ENCODE assay signal across 9 cellular contexts in the genomic region with DNA sequence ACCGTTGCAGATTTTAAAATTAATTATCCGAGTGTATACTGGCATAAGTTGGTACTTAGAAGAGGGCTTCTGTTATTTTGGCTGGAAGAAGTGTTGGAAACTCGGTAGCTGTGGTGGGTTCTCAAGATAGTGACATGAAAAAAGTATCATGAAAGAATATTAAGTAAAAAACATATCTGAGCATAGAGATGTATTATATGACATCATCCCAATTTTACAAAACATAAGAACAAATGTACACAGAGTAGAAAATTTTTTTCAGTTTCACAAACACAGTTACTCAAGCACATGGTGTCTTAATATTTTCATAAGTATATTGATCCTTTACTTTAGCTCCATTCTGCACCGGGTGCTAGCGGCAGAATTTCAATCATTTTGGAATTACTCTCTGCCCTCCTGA. TPM values are rescaled to one million over a fixed set of nuclear protein-coding genes. Genes with fewer than 3 reads are reported as not detected.
DNase-seq lines count a peak whose midpoint lies in the region; ATAC-seq and TF ChIP-seq lines count a peak whose summit lies in the region.
"Had no signal": no experiment of that assay in that cellular context is flagged by ENCODE, and none has a peak within 500 bp of the region (broad histone marks: within the 10 kb centered on the region; RNA-seq: fewer than 3 reads in every experiment).

No MANE protein-coding gene starts in this region.

- no peak for TF ChIP-seq EP300 in gastroesophageal sphincter (IDR thresholded peaks at IDR 0.05)

- H3K36me3 ChIP-seq in gastroesophageal sphincter (no peaks in the 10 kb centered on the region), spleen (peaks cover 0 to 21% (median 2%) of the 10 kb centered on the region in 6 donors)

- peak overlapping the region; percentile 94 for H3K27ac Mint-ChIP-seq in activated CD8-positive, alpha-beta T cell treated with anti-CD3 and anti-CD28 coated beads, Interleukin-2, amount 10 ng/mL, durations not matched to agents 7 days and 5 days

- peaks cover 0 to 18% (median 0%) of the 10 kb centered on the region in 3 donors for H3K4me1 ChIP-seq in gastroesophageal sphincter
- peaks cover 38 to 84% (median 69%) of the 10 kb centered on the region in 6 donors for H3K4me1 ChIP-seq in spleen

- no peak for DNase-seq in HFF-Myc (ENCODE audit: extremely low read depth, low read depth)
- DNase-seq in activated CD8-positive, alpha-beta T cell treated with anti-CD3 and anti-CD28 coated beads, Interleukin-2, amount 10 ng/mL, durations not matched to agents 7 days and 5 days: no peak
- no peak for DNase-seq in spleen
- no peak for DNase-seq in NCI-H187 treated with DMSO at 0.1 percent for 48 hours (lab: John Stamatoyannopoulos, UW)
- DNase-seq in amygdala (lab: John Stamatoyannopoulos, UW): no peak
- no peak for DNase-seq in AML-193 (lab: John Stamatoyannopoulos, UW)
- DNase-seq: NCI-H524 had no signal

- no peaks in the 10 kb centered on the region for H3K9me3 ChIP-seq in gastroesophageal sphincter
- no peaks in the 10 kb centered on the region for H3K9me3 ChIP-seq in spleen

- H3K36me3 Mint-ChIP-seq in activated CD8-positive, alpha-beta T cell treated with anti-CD3 and anti-CD28 coated beads, Interleukin-2, amount 10 ng/mL, durations not matched to agents 7 days and 5 days (ENCODE audit: low read depth): peaks cover 59% of the 10 kb centered on the region

- 27 to 55% methylated on average over 5 of the region's 5 CpGs for WGBS in gastroesophageal sphincter (ENCODE audit: low coverage in 1 of 2), 2 donors
- WGBS in spleen, 5 donors: 0 to 1% (median 1%) methylated on average over 5 of the region's 5 CpGs

- intact Hi-C loops in spleen (cut with DNase I; ENCODE audit: low total_unique reads): loop anchor here (10.0 kb wide), 1 partner anchor 54 kb away; no protein-coding TSS in a partner anchor

- CTCF ChIA-PET in activated CD8-positive, alpha-beta T cell treated with anti-CD3 and anti-CD28 coated beads, Interleukin-2, amount 10 ng/mL, durations not matched to agents 7 days and 5 days (lab: Charles Lee): interaction anchor here (2.9 kb wide), 1 partner anchor 62 kb away, joined by 20 read pairs; no protein-coding TSS in a partner anchor

- no peaks in the 10 kb centered on the region for H3K27me3 ChIP-seq in gastroesophageal sphincter
- no peaks in the 10 kb centered on the region for H3K27me3 ChIP-seq in spleen (replicated peaks in 1 of 7)

- POLR2A ChIA-PET in activated CD8-positive, alpha-beta T cell treated with anti-CD3 and anti-CD28 coated beads, Interleukin-2, amount 10 ng/mL, durations not matched to agents 7 days and 5 days (lab: Charles Lee): interaction anchor here (0.6 to 4.0 kb wide), 13 partner anchors 10 to 1697 kb away, joined by 3 to 84 read pairs (median 8); a partner anchor contains a TSS

- TF ChIP-seq CTCF in HFF-Myc (IDR thresholded peaks at IDR 0.05; ENCODE audit: low read depth, low read length, missing control alignments) (no peak), gastroesophageal sphincter (IDR thresholded peaks at IDR 0.05) (no peak), spleen (IDR thresholded peaks at IDR 0.05 in 8 of 11, conservative IDR thresholded peaks at IDR 0.05 in 3 of 11) (no peak)

- TF ChIP-seq POLR2A in gastroesophageal sphincter (IDR thresholded peaks at IDR 0.05): no peak
- TF ChIP-seq POLR2A in spleen (IDR thresholded peaks at IDR 0.05): no peak

- peaks cover 49% of the 10 kb centered on the region for H3K4me1 Mint-ChIP-seq in activated CD8-positive, alpha-beta T cell treated with anti-CD3 and anti-CD28 coated beads, Interleukin-2, amount 10 ng/mL, durations not matched to agents 7 days and 5 days (ENCODE audit: low read depth)

- H3K9me3 Mint-ChIP-seq in activated CD8-positive, alpha-beta T cell treated with anti-CD3 and anti-CD28 coated beads, Interleukin-2, amount 10 ng/mL, durations not matched to agents 7 days and 5 days (ENCODE audit: insufficient read depth): no peaks in the 10 kb centered on the region

- peak overlapping the region; percentile 66 for H3K4me3 ChIP-seq in HFF-Myc (replicated peaks; ENCODE audit: low read depth, low read length)
- peak overlapping the region; percentile 48 to 71 for H3K4me3 ChIP-seq in gastroesophageal sphincter
- peak overlapping the region; percentile 54 to 83 (median 66) for H3K4me3 ChIP-seq in spleen

- H3K4me3 Mint-ChIP-seq in activated CD8-positive, alpha-beta T cell treated with anti-CD3 and anti-CD28 coated beads, Interleukin-2, amount 10 ng/mL, durations not matched to agents 7 days and 5 days: peak overlapping the region; percentile 88

- no peaks in the 10 kb centered on the region for H3K27me3 Mint-ChIP-seq in activated CD8-positive, alpha-beta T cell treated with anti-CD3 and anti-CD28 coated beads, Interleukin-2, amount 10 ng/mL, durations not matched to agents 7 days and 5 days (ENCODE audit: low read depth)

- ATAC-seq in activated CD8-positive, alpha-beta T cell treated with anti-CD3 and anti-CD28 coated beads, Interleukin-2, amount 10 ng/mL, durations not matched to agents 7 days and 5 days: no peak
- ATAC-seq in gastroesophageal sphincter: no peak
- no peak for ATAC-seq in GM19328 (IDR thresholded peaks at IDR 0.05; ENCODE audit: unreplicated experiment)

- H3K27ac ChIP-seq in gastroesophageal sphincter (peak overlapping the region; percentile 72 to 82 (median 78)), spleen (peak overlapping the region; percentile 90 to 96 (median 94))

RNA-seq across cellular contexts. Expression of a gene that starts 0.7 kb away (rescaled TPM):
- total RNA-seq in activated CD8-positive, alpha-beta T cell treated with anti-CD3 and anti-CD28 coated beads, Interleukin-2, amount 10 ng/mL, durations not matched to agents 7 days and 5 days: 100 to 1,000 TPM; 308 to 314 TPM
- total RNA-seq in gastroesophageal sphincter (10 to 100 TPM; 25.2 to 73.4 (median 47.5) TPM), spleen (100 to 1,000 TPM; 155 to 201 (median 175) TPM)
- 100 to 1,000 TPM; 165 to 205 (median 186) TPM for polyA plus RNA-seq in spleen
